In the genomic region with DNA sequence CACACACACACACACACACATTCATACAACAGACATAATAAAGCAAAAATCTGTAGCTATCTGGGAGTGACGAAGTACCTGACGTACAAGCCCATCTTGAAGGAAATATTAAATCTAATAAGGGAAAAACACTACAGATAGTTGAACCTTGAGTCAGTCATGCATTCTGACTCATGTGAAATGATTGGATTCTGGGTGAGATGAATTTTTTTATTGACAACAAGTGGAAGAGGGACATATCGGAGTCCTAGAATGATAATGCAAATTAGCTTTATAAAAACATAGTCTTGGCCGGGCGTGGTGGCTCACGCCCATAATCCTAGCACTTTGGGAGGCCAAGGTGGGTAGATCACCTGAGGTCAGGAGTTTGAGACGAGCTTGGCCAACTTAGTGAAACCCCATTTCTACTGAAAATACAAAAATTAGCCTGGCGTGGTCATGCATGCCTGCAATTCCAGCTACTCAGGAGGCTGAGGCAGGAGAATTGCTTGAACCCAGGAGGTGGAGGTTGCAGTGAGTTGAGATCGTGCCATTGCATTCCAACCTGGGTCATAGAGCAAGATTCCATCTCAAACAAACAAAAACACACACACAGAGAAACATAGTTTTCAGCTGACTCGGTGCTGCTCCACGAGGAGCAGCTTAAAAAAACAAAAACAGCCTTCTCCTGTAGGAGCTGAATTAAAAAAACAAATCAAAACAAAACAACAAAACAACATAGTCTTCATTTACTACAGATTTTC, we compare ENCODE assay signal across 21 cellular contexts.
DNase-seq lines count a peak whose midpoint lies in the region; ATAC-seq, FAIRE-seq and TF ChIP-seq lines count a peak whose summit lies in the region.
"Had no signal": no experiment of that assay in that cellular context is flagged by ENCODE, and none has a peak within 500 bp of the region (broad histone marks: within the 10 kb centered on the region; RNA-seq: fewer than 3 reads in every experiment).

No MANE protein-coding gene starts in this region.

- H3K36me3 ChIP-seq in MG63: no peaks in the 10 kb centered on the region
- no peaks in the 10 kb centered on the region for H3K36me3 ChIP-seq in keratinocyte (ENCODE audit: control insufficient read depth in 2 of 2, extremely low read depth in 1 of 2, insufficient read depth in 2 of 2, low read length in 2 of 2)
- H3K36me3 ChIP-seq: neutrophil had no signal

- no peaks in the 10 kb centered on the region for H3K9me1 ChIP-seq in keratinocyte (ENCODE audit: control insufficient read depth, extremely low read depth, insufficient read depth, low read length)

- peak; percentile 79 for DNase-seq in EH (ENCODE audit: low read depth)
- DNase-seq in MG63: peak; percentile 26
- peak; percentile 50 for DNase-seq in astrocyte of the hippocampus (ENCODE audit: low read depth, low spot score)
- DNase-seq in keratinocyte (ENCODE audit: low read depth, low spot score): no peak
- DNase-seq in midbrain (lab: John Stamatoyannopoulos, UW): no peak
- no peak for DNase-seq in NCI-H1694 (lab: John Stamatoyannopoulos, UW)
- no peak for DNase-seq in D341Med (ENCODE audit: low spot score)
- DNase-seq: activated CD8-positive, alpha-beta T cell treated with anti-CD3 and anti-CD28 coated beads for 36 hours; activated naive CD8-positive, alpha-beta T cell treated with anti-CD3 and anti-CD28 coated beads for 36 hours; activated T-cell treated with anti-CD3 and anti-CD28 coated beads, Interleukin-2, amount 50 U/mL, for 72 hours; cerebellar nuclear complex; effector memory CD8-positive, alpha-beta T cell; KBM-7; mucosa of descending colon; NCI-H1105; NCI-H82; stimulated activated CD4-positive, alpha-beta T cell treated with anti-CD3 and anti-CD28 coated beads, Interleukin-2, amount 100 ng/mL, for 48 hours; T-helper 1 cell had no signal

- no peak for ATAC-seq in HG03460 (IDR thresholded peaks at IDR 0.05; ENCODE audit: unreplicated experiment)
- ATAC-seq: activated CD8-positive, alpha-beta T cell treated with anti-CD3 and anti-CD28 coated beads for 36 hours; activated T-cell treated with anti-CD3 and anti-CD28 coated beads, Interleukin-2, amount 50 U/mL, for 72 hours; effector memory CD8-positive, alpha-beta T cell; GM12878; mucosa of descending colon had no signal

- no peak overlapping the region for H3K4me3 ChIP-seq in MG63
- H3K4me3 ChIP-seq in keratinocyte (ENCODE audit: control insufficient read depth in 2 of 3, extremely low read depth in 1 of 3, insufficient read depth in 2 of 3, low read depth in 1 of 3, low read length in 3 of 3): no peak overlapping the region
- H3K4me3 ChIP-seq: GM12878, mucosa of descending colon had no signal

- H4K20me1 ChIP-seq in keratinocyte (ENCODE audit: control insufficient read depth, extremely low read depth, insufficient read depth, low read length): no peaks in the 10 kb centered on the region

- H3K27me3 ChIP-seq in MG63 (no peaks in the 10 kb centered on the region), keratinocyte (ENCODE audit: control insufficient read depth, extremely low read depth, insufficient read depth, low read length) (no peaks in the 10 kb centered on the region)

- H3K79me2 ChIP-seq in keratinocyte (ENCODE audit: control insufficient read depth, insufficient read depth, low read length): no peaks in the 10 kb centered on the region

- no peaks in the 10 kb centered on the region for H3K9me3 ChIP-seq in MG63
- H3K9me3 ChIP-seq in keratinocyte (ENCODE audit: control insufficient read depth, low read depth, low read length): no peaks in the 10 kb centered on the region
- H3K9me3 ChIP-seq: mucosa of descending colon, neutrophil had no signal

- FAIRE-seq in keratinocyte (lab: Jason Lieb, UNC): no peak
- FAIRE-seq: GM12878 had no signal

- H3K4me2 ChIP-seq in keratinocyte (ENCODE audit: control insufficient read depth, extremely low read depth, insufficient read depth, low read depth, low read length): peak overlapping the region; percentile 27

- H3K4me1 ChIP-seq in keratinocyte (ENCODE audit: control insufficient read depth, extremely low read depth, insufficient read depth, low read length): peaks cover 8% of the 10 kb centered on the region

- no peak overlapping the region for H3K9ac ChIP-seq in keratinocyte (ENCODE audit: control insufficient read depth, extremely low read depth, insufficient read depth, low read length)

- dilution Hi-C loops in keratinocyte (cut with MboI; ENCODE audit: extremely low pct_ligation_motif_present, low sequenced_read_pairs): no loop called here

- no peak overlapping the region for H3K27ac ChIP-seq in keratinocyte (ENCODE audit: control insufficient read depth, insufficient read depth, low read length)
- H3K27ac ChIP-seq: neutrophil had no signal

- TF ChIP-seq CTCF in keratinocyte (optimal IDR thresholded peaks at IDR 0.05 in 1 of 3, IDR thresholded peaks at IDR 0.05 in 1 of 3, conservative IDR thresholded peaks at IDR 0.05 in 1 of 3; ENCODE audit: extremely low read depth in 1 of 3, insufficient read depth in 2 of 3, low read length in 3 of 3): no peak

- H2AFZ ChIP-seq in keratinocyte (ENCODE audit: control insufficient read depth, low read length): no peak overlapping the region

Comparison
In these comparisons a context has a peak if more than half of its experiments do, and no peak if none do; other contexts are left out.
1. DNase-seq: peak in EH (single experiment), MG63 (single experiment) and astrocyte of the hippocampus (single experiment); none in keratinocyte (single experiment), midbrain (single experiment), NCI-H1694 (single experiment) and D341Med (single experiment).